Comparison of ENCODE assay signal across 9 cellular contexts in genomic region chr9:92717201-92718085, GRCh38. TPM values are rescaled to one million over a fixed set of nuclear protein-coding genes. Genes with fewer than 3 reads are reported as not detected.
DNase-seq lines count a peak whose midpoint lies in the region; ATAC-seq and TF ChIP-seq lines count a peak whose summit lies in the region.
"Had no signal": no experiment of that assay in that cellular context is flagged by ENCODE, and none has a peak within 500 bp of the region (broad histone marks: within the 10 kb centered on the region; RNA-seq: fewer than 3 reads in every experiment).

No MANE protein-coding gene starts in this region.

- H3K27me3 ChIP-seq in H9 (ENCODE audit: insufficient read depth, low read length), result no peaks in the 10 kb centered on the region
- H3K27me3 ChIP-seq: upper lobe of right lung had no signal

- H3T11ph ChIP-seq in H9 (ENCODE audit: low read length), result no peak overlapping the region

- no peak overlapping the region for H3K9ac ChIP-seq in H9 (ENCODE audit: extremely low read depth, insufficient read length, low read length)

- no peak overlapping the region for H2BK120ac ChIP-seq in H9 (ENCODE audit: low read depth, low read length, poor library complexity, severe bottlenecking)

- DNase-seq in activated CD8-positive, alpha-beta memory T cell treated with anti-CD3 and anti-CD28 coated beads, Interleukin-2, amount 10 ng/mL, durations not matched to agents 7 days and 5 days, result peak; percentile 27
- DNase-seq in activated CD8-positive, alpha-beta memory T cell treated with anti-CD3 and anti-CD28 coated beads, Interleukin-2, amount 50 U/mL, for 4 hours, result no peak
- DNase-seq in endothelial cell (ENCODE audit: low spot score), result no peak
- peak; percentile 67 for DNase-seq in type B pancreatic cell (ENCODE audit: extremely low spot score, unreplicated experiment)
- no peak for DNase-seq in GM19240 (ENCODE audit: insufficient read length, low spot score)
- DNase-seq in stimulated activated CD4-positive, alpha-beta T cell treated with anti-CD3 and anti-CD28 coated beads, Interleukin-1b, Interleukin-23, amount 100 ng/mL, for 48 hours, result no peak
- no peak for DNase-seq in H9

- no peak overlapping the region for H2BK15ac ChIP-seq in H9 (ENCODE audit: low read depth, low read length)

- CTCF ChIA-PET in activated CD8-positive, alpha-beta memory T cell treated with anti-CD3 and anti-CD28 coated beads, Interleukin-2, amount 10 ng/mL, durations not matched to agents 7 days and 5 days (lab: Charles Lee), result interaction anchor here (0.9 to 3.9 kb wide), 15 partner anchors 11 to 578 kb away, joined by 3 to 30 read pairs (median 3); no protein-coding TSS in a partner anchor

- H4K8ac ChIP-seq in H9 (replicated peaks; ENCODE audit: insufficient read length, low read depth, low read length), result no peak overlapping the region

- H2BK20ac ChIP-seq in H9 (ENCODE audit: low read depth, low read length, poor library complexity, severe bottlenecking), result no peak overlapping the region

- H3K27ac ChIP-seq in H9 (ENCODE audit: insufficient read length, low read depth, low read length), result no peak overlapping the region
- H3K27ac ChIP-seq: upper lobe of right lung had no signal

- H3K23ac ChIP-seq in H9 (ENCODE audit: insufficient read length, low read depth, low read length), result no peak overlapping the region

- peaks cover 3% of the 10 kb centered on the region for H4K20me1 ChIP-seq in H9 (ENCODE audit: control insufficient read depth, insufficient read depth, insufficient read length)

- no peaks in the 10 kb centered on the region for H3K4me1 ChIP-seq in H9 (ENCODE audit: insufficient read depth, low read length)

- H3K36me3 Mint-ChIP-seq in activated CD8-positive, alpha-beta memory T cell treated with anti-CD3 and anti-CD28 coated beads, Interleukin-2, amount 10 ng/mL, durations not matched to agents 7 days and 5 days, result peaks cover 33% of the 10 kb centered on the region
- H3K36me3 Mint-ChIP-seq in endothelial cell (ENCODE audit: low read depth, unreplicated experiment), result peaks cover 16% of the 10 kb centered on the region
- H3K36me3 Mint-ChIP-seq in type B pancreatic cell, result peaks cover 5% of the 10 kb centered on the region
- H3K36me3 Mint-ChIP-seq in H9 (ENCODE audit: insufficient read depth in 1 of 3, low read depth in 3 of 3), result peaks cover 27 to 83% (median 76%) of the 10 kb centered on the region in 3 experiments; a peak in 6 of 7 replicates

- no CpG with 5 or more reads among the region's 21 CpGs for WGBS in H9 (ENCODE audit: extremely low coverage, insufficient read length, low lambda C conversion rate)

- no peaks in the 10 kb centered on the region for H3K79me1 ChIP-seq in H9 (ENCODE audit: insufficient read depth, low read depth, low read length, poor library complexity, severe bottlenecking)

- no peaks in the 10 kb centered on the region for H3K27me3 Mint-ChIP-seq in activated CD8-positive, alpha-beta memory T cell treated with anti-CD3 and anti-CD28 coated beads, Interleukin-2, amount 10 ng/mL, durations not matched to agents 7 days and 5 days
- peaks cover 6% of the 10 kb centered on the region for H3K27me3 Mint-ChIP-seq in endothelial cell (ENCODE audit: unreplicated experiment)
- no peaks in the 10 kb centered on the region for H3K27me3 Mint-ChIP-seq in type B pancreatic cell
- H3K27me3 Mint-ChIP-seq in H9 (ENCODE audit: low read depth), result no peaks in the 10 kb centered on the region

- H3K14ac ChIP-seq in H9 (ENCODE audit: insufficient read depth, low read length), result no peak overlapping the region

- H3K23me2 ChIP-seq in H9 (ENCODE audit: insufficient read length, low read depth, low read length, poor library complexity, severe bottlenecking), result no peaks in the 10 kb centered on the region

- no peak overlapping the region for H3K18ac ChIP-seq in H9 (ENCODE audit: insufficient read length, low read depth, low read length)

- H3K9me3 Mint-ChIP-seq in activated CD8-positive, alpha-beta memory T cell treated with anti-CD3 and anti-CD28 coated beads, Interleukin-2, amount 10 ng/mL, durations not matched to agents 7 days and 5 days (ENCODE audit: low read depth), result no peaks in the 10 kb centered on the region
- H3K9me3 Mint-ChIP-seq in endothelial cell (ENCODE audit: unreplicated experiment) (no peaks in the 10 kb centered on the region), type B pancreatic cell (no peaks in the 10 kb centered on the region), H9 (no peaks in the 10 kb centered on the region)

- no peak overlapping the region for H2BK12ac ChIP-seq in H9 (ENCODE audit: insufficient read length, low read depth, low read length)

- no peak overlapping the region for H4K5ac ChIP-seq in H9 (ENCODE audit: insufficient read length, low read depth, low read length)

- no peak overlapping the region for H2AK5ac ChIP-seq in H9 (ENCODE audit: insufficient read length, low read length)

- H3K9me3 ChIP-seq in H9 (ENCODE audit: control insufficient read depth, low read depth, low read length), result no peaks in the 10 kb centered on the region
- H3K9me3 ChIP-seq: upper lobe of right lung had no signal

- ATAC-seq in activated CD8-positive, alpha-beta memory T cell treated with anti-CD3 and anti-CD28 coated beads, Interleukin-2, amount 10 ng/mL, durations not matched to agents 7 days and 5 days, result no peak
- peak; percentile 58 for ATAC-seq in HG03571 (IDR thresholded peaks at IDR 0.05; ENCODE audit: unreplicated experiment)

- H3K56ac ChIP-seq in H9 (ENCODE audit: insufficient read length, low read depth, low read length), result no peak overlapping the region

- peaks cover 22% of the 10 kb centered on the region for H3K4me1 Mint-ChIP-seq in activated CD8-positive, alpha-beta memory T cell treated with anti-CD3 and anti-CD28 coated beads, Interleukin-2, amount 10 ng/mL, durations not matched to agents 7 days and 5 days
- no peaks in the 10 kb centered on the region for H3K4me1 Mint-ChIP-seq in endothelial cell (ENCODE audit: unreplicated experiment)
- H3K4me1 Mint-ChIP-seq in type B pancreatic cell (ENCODE audit: unreplicated experiment), result no peaks in the 10 kb centered on the region
- no peaks in the 10 kb centered on the region for H3K4me1 Mint-ChIP-seq in H9

- TF ChIP-seq CTCF in endothelial cell (IDR thresholded peaks at IDR 0.05; ENCODE audit: unreplicated experiment) (no peak), type B pancreatic cell (conservative IDR thresholded peaks at IDR 0.05) (no peak), H9 (conservative IDR thresholded peaks at IDR 0.05) (no peak)

- H4K91ac ChIP-seq in H9 (ENCODE audit: insufficient read length, low read depth, low read length), result no peak overlapping the region

- H2BK5ac ChIP-seq in H9 (ENCODE audit: insufficient read length, low read length), result no peak overlapping the region

- no peaks in the 10 kb centered on the region for H3K79me2 ChIP-seq in H9 (ENCODE audit: insufficient read depth, low read length)

- H3K4me2 ChIP-seq in H9 (ENCODE audit: insufficient read depth, insufficient read length, low read length), result no peak overlapping the region

- H2AFZ ChIP-seq in H9 (ENCODE audit: low read length), result no peak overlapping the region

- no peak overlapping the region for H3K4ac ChIP-seq in H9 (ENCODE audit: low read depth, low read length)

- no peak overlapping the region for H3K4me3 Mint-ChIP-seq in activated CD8-positive, alpha-beta memory T cell treated with anti-CD3 and anti-CD28 coated beads, Interleukin-2, amount 10 ng/mL, durations not matched to agents 7 days and 5 days
- H3K4me3 Mint-ChIP-seq in endothelial cell (ENCODE audit: unreplicated experiment) (no peak overlapping the region), type B pancreatic cell (no peak overlapping the region), H9 (no peak overlapping the region)

- H3K27ac Mint-ChIP-seq in activated CD8-positive, alpha-beta memory T cell treated with anti-CD3 and anti-CD28 coated beads, Interleukin-2, amount 10 ng/mL, durations not matched to agents 7 days and 5 days, result no peak overlapping the region
- H3K27ac Mint-ChIP-seq in endothelial cell (ENCODE audit: unreplicated experiment), result peak overlapping the region; percentile 13
- H3K27ac Mint-ChIP-seq in type B pancreatic cell, result no peak overlapping the region
- H3K27ac Mint-ChIP-seq in H9, result peak overlapping the region in 1 of 3 experiments; percentile 68; a peak in 1 of 7 replicates

RNA-seq across cellular contexts. Expression of gene BICD2, which starts 47.2 kb away (rescaled TPM):
- total RNA-seq in activated CD8-positive, alpha-beta memory T cell treated with anti-CD3 and anti-CD28 coated beads, Interleukin-2, amount 10 ng/mL, durations not matched to agents 7 days and 5 days, result 10 to 100 TPM; 26.4 to 27.2 TPM
- total RNA-seq in endothelial cell (ENCODE audit: unreplicated experiment) (31.8 TPM), type B pancreatic cell (ENCODE audit: low replicate concordance) (26.8 and 28.6 TPM in 2 replicates), H9 (2021) (21.2 and 22.3 TPM in 2 replicates)

RNA-seq across cellular contexts. Expression of gene IPPK, which starts 47.5 kb away (rescaled TPM):
- total RNA-seq in activated CD8-positive, alpha-beta memory T cell treated with anti-CD3 and anti-CD28 coated beads, Interleukin-2, amount 10 ng/mL, durations not matched to agents 7 days and 5 days, result 10 to 100 TPM; 11.4 to 15.1 TPM
- 10.1 TPM for total RNA-seq in endothelial cell (ENCODE audit: unreplicated experiment)
- 8.1 and 11.6 TPM in 2 replicates for total RNA-seq in type B pancreatic cell (ENCODE audit: low replicate concordance)
- 10.7 and 12.9 TPM in 2 replicates for total RNA-seq in H9 (2021)

Comparison
In these comparisons a context has a peak if more than half of its experiments do, and no peak if none do; other contexts are left out.
1. DNase-seq: peak in activated CD8-positive, alpha-beta memory T cell treated with anti-CD3 and anti-CD28 coated beads, Interleukin-2, amount 10 ng/mL, durations not matched to agents 7 days and 5 days (single experiment) and type B pancreatic cell (single experiment); none in activated CD8-positive, alpha-beta memory T cell treated with anti-CD3 and anti-CD28 coated beads, Interleukin-2, amount 50 U/mL, for 4 hours (single experiment), endothelial cell (single experiment), GM19240 (single experiment), stimulated activated CD4-positive, alpha-beta T cell treated with anti-CD3 and anti-CD28 coated beads, Interleukin-1b, Interleukin-23, amount 100 ng/mL, for 48 hours (single experiment) and H9 (single experiment).